Comparison of ENCODE assay signal across 12 cellular contexts in genomic region chr10:102650655-102651454, GRCh38. TPM values are rescaled to one million over a fixed set of nuclear protein-coding genes. Genes with fewer than 3 reads are reported as not detected.
A peak's percentile ranks its signal among the peaks of the same experiment; 100 is the strongest.
DNase-seq lines count a peak whose midpoint lies in the region; ATAC-seq, FAIRE-seq and TF ChIP-seq lines count a peak whose summit lies in the region.
"Had no signal": no experiment of that assay in that cellular context is flagged by ENCODE, and none has a peak within 500 bp of the region (broad histone marks: within the 10 kb centered on the region; RNA-seq: fewer than 3 reads in every experiment).

No MANE protein-coding gene starts in this region.

- peaks cover 43% of the 10 kb centered on the region for H3K4me1 ChIP-seq in astrocyte (ENCODE audit: insufficient read depth, low read length)
- H3K4me1 ChIP-seq in naive thymus-derived CD4-positive, alpha-beta T cell (ENCODE audit: control insufficient read depth in 2 of 2, insufficient read depth in 2 of 2, low read length in 2 of 2): peaks cover 64 to 69% of the 10 kb centered on the region in 2 donors

- H2AFZ ChIP-seq in astrocyte (ENCODE audit: low read depth, low read length): no peak overlapping the region

- intact Hi-C loops in naive thymus-derived CD4-positive, alpha-beta T cell (cut with micrococcal nuclease): no loop called here

- no peak for FAIRE-seq in astrocyte (lab: Jason Lieb, UNC)
- FAIRE-seq: islet of Langerhans, K562 had no signal

- no peak for ATAC-seq in stimulated activated naive CD8-positive, alpha-beta T cell treated with anti-CD3 and anti-CD28 coated beads, Interleukin-15, Interleukin-2, amounts not matched to agents 100 U/mL and 50 U/mL, for 24 hours
- ATAC-seq in naive thymus-derived CD4-positive, alpha-beta T cell: no peak
- no peak for ATAC-seq in GM21381 (IDR thresholded peaks at IDR 0.05; ENCODE audit: unreplicated experiment)
- no peak for ATAC-seq in GM21423 (IDR thresholded peaks at IDR 0.05; ENCODE audit: unreplicated experiment)
- ATAC-seq: K562 had no signal

- peak overlapping the region; percentile 87 for H3K27ac Mint-ChIP-seq in stimulated activated naive CD8-positive, alpha-beta T cell treated with anti-CD3 and anti-CD28 coated beads, Interleukin-15, Interleukin-2, amounts not matched to agents 100 ng/mL and 50 ng/mL, for 24 hours
- no peak overlapping the region for H3K27ac Mint-ChIP-seq in astrocyte (ENCODE audit: unreplicated experiment)
- H3K27ac Mint-ChIP-seq in naive thymus-derived CD4-positive, alpha-beta T cell: peak overlapping the region in 8 of 9 donors; percentile 51 to 96 (median 90)

- H3K36me3 Mint-ChIP-seq in stimulated activated naive CD8-positive, alpha-beta T cell treated with anti-CD3 and anti-CD28 coated beads, Interleukin-15, Interleukin-2, amounts not matched to agents 100 ng/mL and 50 ng/mL, for 24 hours (ENCODE audit: low read depth): peaks cover 32% of the 10 kb centered on the region
- peaks cover 15% of the 10 kb centered on the region for H3K36me3 Mint-ChIP-seq in astrocyte (ENCODE audit: low read depth, unreplicated experiment)
- peaks cover 0 to 30% (median 8%) of the 10 kb centered on the region in 5 donors for H3K36me3 Mint-ChIP-seq in naive thymus-derived CD4-positive, alpha-beta T cell

- H3K4me3 ChIP-seq in astrocyte (ENCODE audit: insufficient read depth, low read depth, low read length): no peak overlapping the region
- no peak overlapping the region for H3K4me3 ChIP-seq in naive thymus-derived CD4-positive, alpha-beta T cell (ENCODE audit: low read length)
- H3K4me3 ChIP-seq: K562 had no signal

- H3K79me2 ChIP-seq in astrocyte (ENCODE audit: insufficient read depth, low read length): peaks cover 92% of the 10 kb centered on the region

- H3K9ac ChIP-seq in astrocyte (ENCODE audit: low read length): no peak overlapping the region

- peaks cover 74% of the 10 kb centered on the region for H3K4me1 Mint-ChIP-seq in stimulated activated naive CD8-positive, alpha-beta T cell treated with anti-CD3 and anti-CD28 coated beads, Interleukin-15, Interleukin-2, amounts not matched to agents 100 ng/mL and 50 ng/mL, for 24 hours (ENCODE audit: low read depth)
- peaks cover 48% of the 10 kb centered on the region for H3K4me1 Mint-ChIP-seq in astrocyte (ENCODE audit: low read depth, unreplicated experiment)
- H3K4me1 Mint-ChIP-seq in naive thymus-derived CD4-positive, alpha-beta T cell: peaks cover 70 to 87% (median 79%) of the 10 kb centered on the region in 7 donors

- no peaks in the 10 kb centered on the region for H3K9me3 Mint-ChIP-seq in stimulated activated naive CD8-positive, alpha-beta T cell treated with anti-CD3 and anti-CD28 coated beads, Interleukin-15, Interleukin-2, amounts not matched to agents 100 ng/mL and 50 ng/mL, for 24 hours
- no peaks in the 10 kb centered on the region for H3K9me3 Mint-ChIP-seq in astrocyte (ENCODE audit: unreplicated experiment)
- no peaks in the 10 kb centered on the region for H3K9me3 Mint-ChIP-seq in naive thymus-derived CD4-positive, alpha-beta T cell

- H3K27me3 ChIP-seq in astrocyte (ENCODE audit: insufficient read depth, low read length): no peaks in the 10 kb centered on the region
- no peaks in the 10 kb centered on the region for H3K27me3 ChIP-seq in naive thymus-derived CD4-positive, alpha-beta T cell (ENCODE audit: control insufficient read depth in 2 of 2, insufficient read depth in 2 of 2, low read length in 2 of 2)

- H3K36me3 ChIP-seq in astrocyte (ENCODE audit: insufficient read depth, low read length): peaks cover 26% of the 10 kb centered on the region
- peaks cover 9 to 35% (median 13%) of the 10 kb centered on the region in 3 experiments for H3K36me3 ChIP-seq in naive thymus-derived CD4-positive, alpha-beta T cell (ENCODE audit: control insufficient read depth in 2 of 3, insufficient read depth in 3 of 3, low read length in 3 of 3)

- CTCF ChIA-PET in naive thymus-derived CD4-positive, alpha-beta T cell (lab: Charles Lee): interaction anchor here (0.6 to 1.9 kb wide), 3 partner anchors 13 to 127 kb away, joined by 3 to 6 read pairs (median 3); no protein-coding TSS in a partner anchor

- POLR2A ChIA-PET in naive thymus-derived CD4-positive, alpha-beta T cell (lab: Charles Lee): interaction anchor here (0.6 to 3.7 kb wide), 10 partner anchors 8 to 844 kb away, joined by 3 to 17 read pairs (median 6); partner anchors contain the start of genes ARL3 and SFXN2

- no peaks in the 10 kb centered on the region for H3K27me3 Mint-ChIP-seq in stimulated activated naive CD8-positive, alpha-beta T cell treated with anti-CD3 and anti-CD28 coated beads, Interleukin-15, Interleukin-2, amounts not matched to agents 100 ng/mL and 50 ng/mL, for 24 hours
- H3K27me3 Mint-ChIP-seq in astrocyte (ENCODE audit: low read depth, unreplicated experiment): no peaks in the 10 kb centered on the region
- no peaks in the 10 kb centered on the region for H3K27me3 Mint-ChIP-seq in naive thymus-derived CD4-positive, alpha-beta T cell

- H4K20me1 ChIP-seq in astrocyte (ENCODE audit: insufficient read depth, low read length): peaks cover 98% of the 10 kb centered on the region

- no peak for DNase-seq in stimulated activated naive CD8-positive, alpha-beta T cell treated with anti-CD3 and anti-CD28 coated beads, Interleukin-15, Interleukin-2, amounts not matched to agents 100 U/mL and 50 U/mL, for 24 hours
- DNase-seq in astrocyte (ENCODE audit: low read depth): no peak
- no peak for DNase-seq in naive thymus-derived CD4-positive, alpha-beta T cell
- DNase-seq in retina: no peak
- no peak for DNase-seq in NCI-H1436 (lab: John Stamatoyannopoulos, UW)
- DNase-seq: Calu3, SHP77 treated with DMSO at 0.1 percent for 48 hours had no signal

- H3K27ac ChIP-seq in astrocyte (ENCODE audit: low read depth, low read length): no peak overlapping the region
- peak overlapping the region; percentile 98 for H3K27ac ChIP-seq in naive thymus-derived CD4-positive, alpha-beta T cell (ENCODE audit: low read depth, low read length)

- peak overlapping the region; percentile 25 for H3K4me2 ChIP-seq in astrocyte (ENCODE audit: low read length)

- peak overlapping the region; percentile 23 for H3K4me3 Mint-ChIP-seq in stimulated activated naive CD8-positive, alpha-beta T cell treated with anti-CD3 and anti-CD28 coated beads, Interleukin-15, Interleukin-2, amounts not matched to agents 100 ng/mL and 50 ng/mL, for 24 hours
- peak overlapping the region; percentile 14 for H3K4me3 Mint-ChIP-seq in astrocyte (ENCODE audit: unreplicated experiment)
- peak overlapping the region in 9 of 10 donors; percentile 33 to 99 (median 52) for H3K4me3 Mint-ChIP-seq in naive thymus-derived CD4-positive, alpha-beta T cell

- H3K9me3 ChIP-seq in astrocyte (ENCODE audit: insufficient read depth, low read depth, low read length): no peaks in the 10 kb centered on the region
- no peaks in the 10 kb centered on the region for H3K9me3 ChIP-seq in naive thymus-derived CD4-positive, alpha-beta T cell (ENCODE audit: control insufficient read depth in 2 of 3, low read length in 3 of 3)

- TF ChIP-seq CTCF in astrocyte (IDR thresholded peaks at IDR 0.05; ENCODE audit: insufficient read depth, low read depth, low read length): no peak

RNA-seq across cellular contexts. Expression of gene TRIM8, which starts 6.6 kb away (rescaled TPM):
- total RNA-seq in astrocyte: 103 and 117 TPM in 2 replicates
- total RNA-seq in naive thymus-derived CD4-positive, alpha-beta T cell: 10 to 100 TPM; 55.2 to 88.7 (median 59.1) TPM
- polyA plus RNA-seq in naive thymus-derived CD4-positive, alpha-beta T cell: 10 to 100 TPM; 23.9 to 50.5 TPM
